Comparison of ENCODE assay signal across 25 cellular contexts in the genomic region with DNA sequence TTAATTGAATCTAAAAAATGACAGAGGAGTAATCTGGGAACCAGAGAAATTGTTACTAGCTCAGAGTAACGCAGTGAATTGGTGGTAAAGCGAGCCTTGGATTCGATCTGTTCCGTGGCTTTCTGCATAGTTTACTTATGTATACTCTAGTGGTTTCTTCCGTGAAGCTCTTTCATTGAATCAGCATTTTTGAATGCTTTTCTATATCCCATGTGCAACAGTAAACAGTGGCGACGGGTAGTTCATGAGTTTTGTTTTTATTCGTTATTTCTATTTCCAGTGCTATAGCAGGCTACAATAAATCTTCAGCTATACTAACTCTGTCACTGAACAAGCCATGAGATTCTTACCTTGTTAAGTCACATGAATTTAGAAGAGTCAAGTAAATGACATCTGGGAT.
"Had no signal": no experiment of that assay in that cellular context is flagged by ENCODE, and none has a peak within 500 bp of the region (broad histone marks: within the 10 kb centered on the region; RNA-seq: fewer than 3 reads in every experiment).

No MANE protein-coding gene starts in this region.

- ATAC-seq: activated T-cell treated with anti-CD3 and anti-CD28 coated beads, Interleukin-2, amount 50 U/mL, for 72 hours; gastroesophageal sphincter; left lobe of liver; lower lobe of right lung; naive thymus-derived CD4-positive, alpha-beta T cell had no signal

- H3K27me3 Mint-ChIP-seq: activated CD4-positive, alpha-beta memory T cell treated with anti-CD3 and anti-CD28 coated beads, Interleukin-2, amount 10 ng/mL, durations not matched to agents 7 days and 5 days; activated naive CD8-positive, alpha-beta T cell treated with anti-CD3 and anti-CD28 coated beads, Interleukin-2, amount 10 ng/mL, durations not matched to agents 7 days and 5 days; naive thymus-derived CD4-positive, alpha-beta T cell; progenitor cell of endocrine pancreas had no signal

- DNase-seq: activated CD4-positive, alpha-beta memory T cell treated with anti-CD3 and anti-CD28 coated beads, Interleukin-2, amount 10 ng/mL, durations not matched to agents 7 days and 5 days; activated CD4-positive, alpha-beta T cell treated with anti-CD3 and anti-CD28 coated beads for 48 hours; activated CD4-positive, CD25-positive, alpha-beta regulatory T cell; activated effector memory CD4-positive, alpha-beta T cell treated with Interleukin-2 at 50 U/mL for 16 hours; activated naive CD4-positive, alpha-beta T cell treated with anti-CD3 and anti-CD28 coated beads for 36 hours; activated naive CD8-positive, alpha-beta T cell treated with anti-CD3 and anti-CD28 coated beads, Interleukin-2, amount 10 ng/mL, durations not matched to agents 7 days and 5 days; activated T-cell treated with anti-CD3 and anti-CD28 coated beads, Interleukin-2, amount 50 U/mL, for 72 hours; amniotic stem cell; cortex of kidney; endodermal cell; esophagus squamous epithelium; head of caudate nucleus; lower lobe of right lung; naive thymus-derived CD4-positive, alpha-beta T cell; retina; stimulated activated CD4-positive, alpha-beta T cell treated with anti-CD3 and anti-CD28 coated beads, Interleukin-4, amount 100 ng/mL, for 1 hour; stimulated activated naive CD4-positive, alpha-beta T cell treated with Interleukin-2 at 50 U/mL for 16 hours; T1000; upper lobe of left lung had no signal

- H2AFZ ChIP-seq: neural progenitor cell had no signal

- H3K27ac Mint-ChIP-seq: activated CD4-positive, alpha-beta memory T cell treated with anti-CD3 and anti-CD28 coated beads, Interleukin-2, amount 10 ng/mL, durations not matched to agents 7 days and 5 days; activated naive CD4-positive, alpha-beta T cell treated with anti-CD3 and anti-CD28 coated beads for 36 hours; activated naive CD8-positive, alpha-beta T cell treated with anti-CD3 and anti-CD28 coated beads, Interleukin-2, amount 10 ng/mL, durations not matched to agents 7 days and 5 days; activated T-cell treated with anti-CD3 and anti-CD28 coated beads, Interleukin-2, amount 50 U/mL, for 72 hours; endodermal cell; naive thymus-derived CD4-positive, alpha-beta T cell; progenitor cell of endocrine pancreas; T-helper 1 cell treated with Interleukin-12 subunit alpha and Interleukin-12 subunit beta and Interleukin-4 antibody, amounts not matched to agents 30 μg/mL and 1 μg/mL, for 36 hours had no signal

- H3K9me3 ChIP-seq: esophagus squamous epithelium, gastroesophageal sphincter, lower lobe of right lung, thoracic aorta, upper lobe of left lung had no signal

- H3K9ac ChIP-seq: neural progenitor cell had no signal

- H3K4me1 Mint-ChIP-seq: activated CD4-positive, alpha-beta memory T cell treated with anti-CD3 and anti-CD28 coated beads, Interleukin-2, amount 10 ng/mL, durations not matched to agents 7 days and 5 days; activated naive CD8-positive, alpha-beta T cell treated with anti-CD3 and anti-CD28 coated beads, Interleukin-2, amount 10 ng/mL, durations not matched to agents 7 days and 5 days; naive thymus-derived CD4-positive, alpha-beta T cell had no signal

- H3K9me3 Mint-ChIP-seq: activated CD4-positive, alpha-beta memory T cell treated with anti-CD3 and anti-CD28 coated beads, Interleukin-2, amount 10 ng/mL, durations not matched to agents 7 days and 5 days; activated naive CD4-positive, alpha-beta T cell treated with anti-CD3 and anti-CD28 coated beads for 36 hours; activated naive CD8-positive, alpha-beta T cell treated with anti-CD3 and anti-CD28 coated beads, Interleukin-2, amount 10 ng/mL, durations not matched to agents 7 days and 5 days; activated T-cell treated with anti-CD3 and anti-CD28 coated beads, Interleukin-2, amount 50 U/mL, for 72 hours; endodermal cell; neural progenitor cell; T-helper 1 cell treated with Interleukin-12 subunit alpha and Interleukin-12 subunit beta and Interleukin-4 antibody, amounts not matched to agents 30 μg/mL and 1 μg/mL, for 36 hours had no signal

- H3K4me1 ChIP-seq: esophagus squamous epithelium, gastroesophageal sphincter, lower lobe of right lung, upper lobe of left lung had no signal

- H3K4me3 ChIP-seq: esophagus squamous epithelium, gastroesophageal sphincter, lower lobe of right lung, neural progenitor cell, thoracic aorta, upper lobe of left lung had no signal

- H3K27me3 ChIP-seq: esophagus squamous epithelium, gastroesophageal sphincter, neural progenitor cell, upper lobe of left lung had no signal

- H3K4me3 Mint-ChIP-seq: activated CD4-positive, alpha-beta memory T cell treated with anti-CD3 and anti-CD28 coated beads, Interleukin-2, amount 10 ng/mL, durations not matched to agents 7 days and 5 days; activated naive CD4-positive, alpha-beta T cell treated with anti-CD3 and anti-CD28 coated beads for 36 hours; activated naive CD8-positive, alpha-beta T cell treated with anti-CD3 and anti-CD28 coated beads, Interleukin-2, amount 10 ng/mL, durations not matched to agents 7 days and 5 days; activated T-cell treated with anti-CD3 and anti-CD28 coated beads, Interleukin-2, amount 50 U/mL, for 72 hours; endodermal cell; naive thymus-derived CD4-positive, alpha-beta T cell; neural progenitor cell; T-helper 1 cell treated with Interleukin-12 subunit alpha and Interleukin-12 subunit beta and Interleukin-4 antibody, amounts not matched to agents 30 μg/mL and 1 μg/mL, for 36 hours had no signal

- H3K27ac ChIP-seq: esophagus squamous epithelium, gastroesophageal sphincter, lower lobe of right lung, neural progenitor cell, thoracic aorta, upper lobe of left lung had no signal

- H3K36me3 ChIP-seq: esophagus squamous epithelium, gastroesophageal sphincter, lower lobe of right lung, neural progenitor cell, thoracic aorta, upper lobe of left lung had no signal

- H3K4me2 ChIP-seq: neural progenitor cell had no signal

- H3K36me3 Mint-ChIP-seq: neural progenitor cell had no signal
